Comparison of ENCODE assay signal across 23 cellular contexts in genomic region chr14:44785096-44785495, GRCh38.
"Had no signal": no experiment of that assay in that cellular context is flagged by ENCODE, and none has a peak within 500 bp of the region (broad histone marks: within the 10 kb centered on the region; RNA-seq: fewer than 3 reads in every experiment).

No MANE protein-coding gene starts in this region.

- H3K9me3 Mint-ChIP-seq: activated CD4-positive, alpha-beta memory T cell treated with anti-CD3 and anti-CD28 coated beads, Interleukin-2, amount 10 ng/mL, durations not matched to agents 7 days and 5 days; activated naive CD4-positive, alpha-beta T cell treated with anti-CD3 and anti-CD28 coated beads, Interleukin-2, amount 10 ng/mL, durations not matched to agents 7 days and 5 days; dendritic cell treated with granulocyte-macrophage colony-stimulating factor and Interleukin-4, amounts not matched to agents 40 ng/mL and 50 ng/mL, for 4 days; stimulated activated naive CD8-positive, alpha-beta T cell treated with anti-CD3 and anti-CD28 coated beads, Interleukin-15, Interleukin-2, amounts not matched to agents 100 ng/mL and 50 ng/mL, for 24 hours had no signal

- H3K4me1 Mint-ChIP-seq: activated CD4-positive, alpha-beta memory T cell treated with anti-CD3 and anti-CD28 coated beads, Interleukin-2, amount 10 ng/mL, durations not matched to agents 7 days and 5 days; activated naive CD4-positive, alpha-beta T cell treated with anti-CD3 and anti-CD28 coated beads, Interleukin-2, amount 10 ng/mL, durations not matched to agents 7 days and 5 days had no signal

- H3K4me3 Mint-ChIP-seq: activated CD4-positive, alpha-beta memory T cell treated with anti-CD3 and anti-CD28 coated beads, Interleukin-2, amount 10 ng/mL, durations not matched to agents 7 days and 5 days; activated naive CD4-positive, alpha-beta T cell treated with anti-CD3 and anti-CD28 coated beads, Interleukin-2, amount 10 ng/mL, durations not matched to agents 7 days and 5 days; dendritic cell treated with granulocyte-macrophage colony-stimulating factor and Interleukin-4, amounts not matched to agents 40 ng/mL and 50 ng/mL, for 4 days; stimulated activated naive CD8-positive, alpha-beta T cell treated with anti-CD3 and anti-CD28 coated beads, Interleukin-15, Interleukin-2, amounts not matched to agents 100 ng/mL and 50 ng/mL, for 24 hours had no signal

- FAIRE-seq: islet of Langerhans had no signal

- H3K27me3 Mint-ChIP-seq: activated naive CD4-positive, alpha-beta T cell treated with anti-CD3 and anti-CD28 coated beads, Interleukin-2, amount 10 ng/mL, durations not matched to agents 7 days and 5 days; dendritic cell treated with granulocyte-macrophage colony-stimulating factor and Interleukin-4, amounts not matched to agents 40 ng/mL and 50 ng/mL, for 4 days had no signal

- DNase-seq: activated CD4-positive, alpha-beta memory T cell treated with anti-CD3 and anti-CD28 coated beads, Interleukin-2, amount 10 ng/mL, durations not matched to agents 7 days and 5 days; activated CD4-positive, alpha-beta T cell treated with anti-CD3 and anti-CD28 coated beads for 48 hours; activated CD4-positive, CD25-positive, alpha-beta regulatory T cell; activated effector memory CD4-positive, alpha-beta T cell treated with anti-CD3 and anti-CD28 coated beads, Interleukin-2, amount 50 U/mL, for 16 hours; activated naive CD4-positive, alpha-beta T cell treated with anti-CD3 and anti-CD28 coated beads, Interleukin-2, amount 10 ng/mL, durations not matched to agents 7 days and 5 days; amygdala; body of pancreas; effector CD8-positive, alpha-beta T cell; head of caudate nucleus; hypothalamus; left ventricle myocardium superior; nucleus accumbens; right cardiac atrium; stimulated activated CD4-positive, alpha-beta T cell treated with anti-CD3 and anti-CD28 coated beads, Interleukin-12 subunit alpha, Interleukin-12 subunit beta, amount 100 ng/mL, for 4 hours; stimulated activated CD4-positive, alpha-beta T cell treated with anti-CD3 and anti-CD28 coated beads, Interleukin-4, amount 100 ng/mL, for 4 hours; substantia nigra; T-helper 9 cell; thyroid gland; uterus had no signal

- H3K36me3 Mint-ChIP-seq: activated naive CD4-positive, alpha-beta T cell treated with anti-CD3 and anti-CD28 coated beads, Interleukin-2, amount 10 ng/mL, durations not matched to agents 7 days and 5 days had no signal

- ATAC-seq: body of pancreas, gastroesophageal sphincter, left ventricle myocardium superior, right cardiac atrium had no signal

- H3K27ac Mint-ChIP-seq: activated CD4-positive, alpha-beta memory T cell treated with anti-CD3 and anti-CD28 coated beads, Interleukin-2, amount 10 ng/mL, durations not matched to agents 7 days and 5 days; activated naive CD4-positive, alpha-beta T cell treated with anti-CD3 and anti-CD28 coated beads, Interleukin-2, amount 10 ng/mL, durations not matched to agents 7 days and 5 days; dendritic cell treated with granulocyte-macrophage colony-stimulating factor and Interleukin-4, amounts not matched to agents 40 ng/mL and 50 ng/mL, for 4 days; stimulated activated naive CD8-positive, alpha-beta T cell treated with anti-CD3 and anti-CD28 coated beads, Interleukin-15, Interleukin-2, amounts not matched to agents 100 ng/mL and 50 ng/mL, for 24 hours had no signal
